ENCODE assay signal across 13 cellular contexts in genomic region chr6:4010682-4011081, GRCh38.
DNase-seq lines count a peak whose midpoint lies in the region; ATAC-seq, FAIRE-seq and TF ChIP-seq lines count a peak whose summit lies in the region.
"Had no signal": no experiment of that assay in that cellular context is flagged by ENCODE, and none has a peak within 500 bp of the region (broad histone marks: within the 10 kb centered on the region; RNA-seq: fewer than 3 reads in every experiment).

No MANE protein-coding gene starts in this region.

- H3F3A ChIP-seq in PC-9 (ENCODE audit: insufficient read depth, low read depth): no peaks in the 10 kb centered on the region; the same call in 1 of the 2 replicates

- H3K9me1 ChIP-seq in keratinocyte (ENCODE audit: control insufficient read depth, extremely low read depth, insufficient read depth, low read length): no peaks in the 10 kb centered on the region

- H3K9me2 ChIP-seq in PC-9 (ENCODE audit: insufficient read depth): no peaks in the 10 kb centered on the region

- H3K4me3 Mint-ChIP-seq in CD8-positive, alpha-beta T cell: peak overlapping the region; percentile 56
- peak overlapping the region; percentile 47 for H3K4me3 Mint-ChIP-seq in T-helper 1 cell treated with Interleukin-12 subunit alpha and Interleukin-12 subunit beta and Interleukin-4 antibody, amounts not matched to agents 30 μg/mL and 1 μg/mL, for 36 hours

- H3K36me3 Mint-ChIP-seq in CD8-positive, alpha-beta T cell: peaks cover 25% of the 10 kb centered on the region
- peaks cover 34% of the 10 kb centered on the region for H3K36me3 Mint-ChIP-seq in T-helper 1 cell treated with Interleukin-12 subunit alpha and Interleukin-12 subunit beta and Interleukin-4 antibody, amounts not matched to agents 30 μg/mL and 1 μg/mL, for 36 hours (ENCODE audit: low read depth)

- dilution Hi-C loops in keratinocyte (cut with MboI; ENCODE audit: extremely low pct_ligation_motif_present, low sequenced_read_pairs): no loop called here

- no peaks in the 10 kb centered on the region for H3K9me3 ChIP-seq in CD8-positive, alpha-beta T cell (ENCODE audit: low read length)
- H3K9me3 ChIP-seq in keratinocyte (ENCODE audit: control insufficient read depth, low read depth, low read length) (no peaks in the 10 kb centered on the region), PC-9 (ENCODE audit: insufficient read depth, low read depth) (no peaks in the 10 kb centered on the region)

- no peak overlapping the region for H3K9ac ChIP-seq in keratinocyte (ENCODE audit: control insufficient read depth, extremely low read depth, insufficient read depth, low read length)

- no peak overlapping the region for H3K4me3 ChIP-seq in CD8-positive, alpha-beta T cell (ENCODE audit: low read depth, low read length)
- H3K4me3 ChIP-seq in keratinocyte (ENCODE audit: control insufficient read depth in 2 of 3, extremely low read depth in 1 of 3, insufficient read depth in 2 of 3, low read depth in 1 of 3, low read length in 3 of 3) (peak overlapping the region in 1 of 3 experiments; percentile 40), PC-9 (no peak overlapping the region)

- BruUV-seq in PC-9 (replicated peaks; lab: Mats Ljungman, UMichigan): no TSS peak

- intact Hi-C loops in CD8-positive, alpha-beta T cell (cut with DNase I, micrococcal nuclease): loop anchor here (10.0 kb wide), 6 partner anchors 556 to 1766 kb away; partner anchors contain the start of genes SLC22A23 (in 2 of the 2), CDYL (in 1 of the 2), FARS2 (in 1 of the 2) and GMDS (in 1 of the 2)
- intact Hi-C loops in PC-9 (cut with micrococcal nuclease; ENCODE audit: unreplicated experiment): no loop called here

- H3K27me3 ChIP-seq in CD8-positive, alpha-beta T cell (ENCODE audit: insufficient read depth, low read length): no peaks in the 10 kb centered on the region
- H3K27me3 ChIP-seq in keratinocyte (ENCODE audit: control insufficient read depth, extremely low read depth, insufficient read depth, low read length) (no peaks in the 10 kb centered on the region), PC-9 (ENCODE audit: insufficient read depth, low read depth) (no peaks in the 10 kb centered on the region)

- peak overlapping the region; percentile 9 for H3K27ac ChIP-seq in CD8-positive, alpha-beta T cell (ENCODE audit: low read depth, low read length)
- H3K27ac ChIP-seq in keratinocyte (ENCODE audit: control insufficient read depth, insufficient read depth, low read length) (peak overlapping the region; percentile 46), PC-9 (no peak overlapping the region)
- H3K27ac ChIP-seq: WERI-Rb-1 had no signal

- H2AFZ ChIP-seq in keratinocyte (ENCODE audit: control insufficient read depth, low read length) (peak overlapping the region; percentile 47), PC-9 (no peak overlapping the region)

- H4K20me1 ChIP-seq in keratinocyte (ENCODE audit: control insufficient read depth, extremely low read depth, insufficient read depth, low read length) (no peaks in the 10 kb centered on the region), PC-9 (ENCODE audit: insufficient read depth) (no peaks in the 10 kb centered on the region)

- TF ChIP-seq CTCF in CD8-positive, alpha-beta T cell (IDR thresholded peaks at IDR 0.05): no peak
- no peak for TF ChIP-seq CTCF in keratinocyte (optimal IDR thresholded peaks at IDR 0.05 in 1 of 3, IDR thresholded peaks at IDR 0.05 in 1 of 3, conservative IDR thresholded peaks at IDR 0.05 in 1 of 3; ENCODE audit: extremely low read depth in 1 of 3, insufficient read depth in 2 of 3, low read length in 3 of 3)
- TF ChIP-seq CTCF in PC-9 (conservative IDR thresholded peaks at IDR 0.05): no peak

- no peaks in the 10 kb centered on the region for H3K27me3 Mint-ChIP-seq in CD8-positive, alpha-beta T cell (ENCODE audit: low read depth)
- H3K27me3 Mint-ChIP-seq in T-helper 1 cell treated with Interleukin-12 subunit alpha and Interleukin-12 subunit beta and Interleukin-4 antibody, amounts not matched to agents 30 μg/mL and 1 μg/mL, for 36 hours (ENCODE audit: low read depth): no peaks in the 10 kb centered on the region

- no peak for FAIRE-seq in keratinocyte (lab: Jason Lieb, UNC)

- peak overlapping the region; percentile 61 for H3K4me2 ChIP-seq in keratinocyte (ENCODE audit: control insufficient read depth, extremely low read depth, insufficient read depth, low read depth, low read length)
- no peak overlapping the region for H3K4me2 ChIP-seq in PC-9

- DNase-seq in CD8-positive, alpha-beta T cell: peak in 1 of 7 experiments; percentile 27
- DNase-seq in keratinocyte (ENCODE audit: low read depth, low spot score): peak; percentile 25
- no peak for DNase-seq in NCI-H82 treated with DMSO at 0.1 percent for 48 hours (lab: John Stamatoyannopoulos, UW; ENCODE audit: unreplicated experiment)
- DNase-seq in PC-9: no peak
- DNase-seq: foreskin melanocyte, mesendoderm, NCI-H774, right cardiac atrium, WERI-Rb-1 had no signal

- H3K79me2 ChIP-seq in keratinocyte (ENCODE audit: control insufficient read depth, insufficient read depth, low read length) (peaks cover 27% of the 10 kb centered on the region), PC-9 (ENCODE audit: low read depth) (peaks cover 56% of the 10 kb centered on the region)

- peaks cover 65% of the 10 kb centered on the region for H3K4me1 Mint-ChIP-seq in CD8-positive, alpha-beta T cell (ENCODE audit: low read depth)
- peaks cover 48% of the 10 kb centered on the region for H3K4me1 Mint-ChIP-seq in T-helper 1 cell treated with Interleukin-12 subunit alpha and Interleukin-12 subunit beta and Interleukin-4 antibody, amounts not matched to agents 30 μg/mL and 1 μg/mL, for 36 hours (ENCODE audit: low read depth)

- peak overlapping the region; percentile 83 for H3K27ac Mint-ChIP-seq in CD8-positive, alpha-beta T cell
- H3K27ac Mint-ChIP-seq in T-helper 1 cell treated with Interleukin-12 subunit alpha and Interleukin-12 subunit beta and Interleukin-4 antibody, amounts not matched to agents 30 μg/mL and 1 μg/mL, for 36 hours: peak overlapping the region; percentile 73

- CTCF ChIA-PET in CD8-positive, alpha-beta T cell (lab: Charles Lee): interaction anchor here (1.0 to 3.6 kb wide), 7 partner anchors 11 to 731 kb away, joined by 3 to 26 read pairs (median 6); a partner anchor contains a TSS
- CTCF ChIA-PET in PC-9 (lab: Charles Lee): no interaction called here

- no peaks in the 10 kb centered on the region for H3K9me3 Mint-ChIP-seq in CD8-positive, alpha-beta T cell
- no peaks in the 10 kb centered on the region for H3K9me3 Mint-ChIP-seq in T-helper 1 cell treated with Interleukin-12 subunit alpha and Interleukin-12 subunit beta and Interleukin-4 antibody, amounts not matched to agents 30 μg/mL and 1 μg/mL, for 36 hours

- H3K36me3 ChIP-seq in CD8-positive, alpha-beta T cell (ENCODE audit: insufficient read depth, low read length): no peaks in the 10 kb centered on the region
- no peaks in the 10 kb centered on the region for H3K36me3 ChIP-seq in keratinocyte (ENCODE audit: control insufficient read depth in 2 of 2, extremely low read depth in 1 of 2, insufficient read depth in 2 of 2, low read length in 2 of 2)
- no peaks in the 10 kb centered on the region for H3K36me3 ChIP-seq in PC-9 (ENCODE audit: low read depth)

- peaks cover 50% of the 10 kb centered on the region for H3K4me1 ChIP-seq in CD8-positive, alpha-beta T cell (ENCODE audit: insufficient read depth, low read length)
- H3K4me1 ChIP-seq in keratinocyte (ENCODE audit: control insufficient read depth, extremely low read depth, insufficient read depth, low read length) (peaks cover 12% of the 10 kb centered on the region), PC-9 (replicated peaks; ENCODE audit: insufficient read depth) (peaks cover 5% of the 10 kb centered on the region)

- POLR2A ChIA-PET in CD8-positive, alpha-beta T cell (lab: Charles Lee): no interaction called here
- POLR2A ChIA-PET in PC-9 (lab: Charles Lee; ENCODE audit: unreplicated experiment): no interaction called here

- ATAC-seq in CD8-positive, alpha-beta T cell: peak; percentile 58
- ATAC-seq in GM19467 (IDR thresholded peaks at IDR 0.05; ENCODE audit: unreplicated experiment) (peak; percentile 54), HG02884 (IDR thresholded peaks at IDR 0.05; ENCODE audit: unreplicated experiment) (no peak), HG02588 (IDR thresholded peaks at IDR 0.05; ENCODE audit: unreplicated experiment) (no peak)

Comparison
In these comparisons a context has a peak if more than half of its experiments do, and no peak if none do; other contexts are left out.
1. ATAC-seq: peak in CD8-positive, alpha-beta T cell (single experiment) and GM19467 (single experiment); none in HG02884 (single experiment) and HG02588 (single experiment).